9 cellular contexts compared by ENCODE assay signal in the genomic region with DNA sequence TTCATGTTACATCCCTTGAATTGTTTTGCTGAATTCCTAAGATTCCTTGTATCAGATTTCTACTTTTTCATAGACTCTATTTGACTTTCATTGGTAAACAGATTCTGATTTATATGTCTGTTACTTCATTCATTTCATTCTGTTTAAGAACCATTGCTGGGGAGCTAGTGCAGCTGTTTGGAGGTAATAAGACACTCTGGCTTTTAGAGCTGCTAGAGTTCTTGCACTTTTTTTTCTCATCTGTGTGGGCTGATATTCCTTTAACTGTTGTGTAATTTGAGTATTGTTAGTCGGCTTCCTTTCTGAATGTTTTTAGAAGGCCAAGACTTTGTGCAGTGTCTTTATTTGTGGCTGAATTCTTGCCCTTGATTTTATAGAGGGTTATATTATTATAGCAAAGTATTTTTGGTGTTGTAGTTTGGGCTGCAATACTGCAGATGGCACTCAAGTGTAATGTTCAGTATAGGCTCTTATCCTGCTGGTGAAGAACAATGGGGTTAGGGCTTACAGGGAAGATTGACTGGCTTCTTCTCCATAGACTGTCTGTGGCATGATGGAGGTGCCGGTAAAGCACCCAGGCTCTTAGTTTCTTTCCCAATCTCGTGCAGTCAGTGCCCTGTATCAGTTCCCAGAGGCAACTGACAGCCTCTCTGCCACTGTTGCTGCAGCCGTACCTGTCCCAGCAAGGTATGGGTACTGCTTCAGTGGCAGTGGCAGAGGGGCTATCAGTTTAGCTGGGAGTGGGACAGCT.
DNase-seq lines count a peak whose midpoint lies in the region; ATAC-seq and TF ChIP-seq lines count a peak whose summit lies in the region.
"Had no signal": no experiment of that assay in that cellular context is flagged by ENCODE, and none has a peak within 500 bp of the region (broad histone marks: within the 10 kb centered on the region; RNA-seq: fewer than 3 reads in every experiment).

No MANE protein-coding gene starts in this region.

- no peaks in the 10 kb centered on the region for H3K4me1 ChIP-seq in ascending aorta

- no peaks in the 10 kb centered on the region for H3K27me3 ChIP-seq in ascending aorta

- peak; percentile 80 for ATAC-seq in GM19023 (IDR thresholded peaks at IDR 0.05; ENCODE audit: unreplicated experiment)
- ATAC-seq in HG03159 (IDR thresholded peaks at IDR 0.05; ENCODE audit: unreplicated experiment): peak; percentile 93

- no peaks in the 10 kb centered on the region for H3K36me3 ChIP-seq in ascending aorta

- H3K4me3 ChIP-seq in fibroblast of mammary gland (ENCODE audit: control insufficient read depth, low read depth, low read length): no peak overlapping the region
- no peak overlapping the region for H3K4me3 ChIP-seq in ascending aorta
- H3K4me3 ChIP-seq: lung had no signal

- DNase-seq in AG08396 (ENCODE audit: low spot score): peak; percentile 46
- DNase-seq in NCI-H748 (lab: John Stamatoyannopoulos, UW; ENCODE audit: unreplicated experiment): peak; percentile 86
- peak; percentile 66 for DNase-seq in fibroblast of mammary gland (ENCODE audit: low read depth)
- no peak for DNase-seq in ascending aorta (ENCODE audit: low spot score in 2 of 2)
- DNase-seq in ureter (ENCODE audit: low spot score): no peak
- DNase-seq in central memory CD4-positive, alpha-beta T cell: no peak

- intact Hi-C loops in ascending aorta (cut with DNase I): no loop called here

- peaks cover 4 to 28% of the 10 kb centered on the region in 2 donors for H3K9me3 ChIP-seq in ascending aorta

- peak; percentile 65 for TF ChIP-seq CTCF in fibroblast of mammary gland (conservative IDR thresholded peaks at IDR 0.05; ENCODE audit: control insufficient read depth, insufficient read depth, low read depth, low read length)
- no peak for TF ChIP-seq CTCF in ascending aorta (IDR thresholded peaks at IDR 0.05)

- no peak overlapping the region for H3K27ac ChIP-seq in ascending aorta

Comparison
In these comparisons a context has a peak if more than half of its experiments do, and no peak if none do; other contexts are left out.
1. DNase-seq: peak in AG08396 (single experiment), NCI-H748 (single experiment) and fibroblast of mammary gland (single experiment); none in ascending aorta (0 of 2), ureter (single experiment) and central memory CD4-positive, alpha-beta T cell (single experiment).